In genomic region chr5:137192293-137192743, GRCh38 we compare ENCODE assay signal across 19 cellular contexts.
DNase-seq lines count a peak whose midpoint lies in the region; ATAC-seq and TF ChIP-seq lines count a peak whose summit lies in the region.
"Had no signal": no experiment of that assay in that cellular context is flagged by ENCODE, and none has a peak within 500 bp of the region (broad histone marks: within the 10 kb centered on the region; RNA-seq: fewer than 3 reads in every experiment).

No MANE protein-coding gene starts in this region.

- ATAC-seq in naive thymus-derived CD4-positive, alpha-beta T cell = peak; percentile 44
- ATAC-seq: right cardiac atrium, upper lobe of right lung had no signal

- H3K4me3 Mint-ChIP-seq in naive thymus-derived CD4-positive, alpha-beta T cell = no peak overlapping the region
- H3K4me3 Mint-ChIP-seq: CD4-positive, alpha-beta T cell; nephron had no signal

- peak; percentile 84 for DNase-seq in DMS53 (lab: John Stamatoyannopoulos, UW)
- peak; percentile 95 for DNase-seq in LNCaP clone FGC (ENCODE audit: low read depth)
- peak; percentile 5 for DNase-seq in astrocyte of the spinal cord (ENCODE audit: low read depth, low spot score)
- DNase-seq in naive thymus-derived CD4-positive, alpha-beta T cell = no peak
- no peak for DNase-seq in GOT3 (lab: John Stamatoyannopoulos, UW)
- no peak for DNase-seq in superior temporal gyrus (ENCODE audit: extremely low spot score)
- DNase-seq in esophagus squamous epithelium (lab: John Stamatoyannopoulos, UW) = no peak
- DNase-seq in activated CD8-positive, alpha-beta memory T cell treated with anti-CD3 and anti-CD28 coated beads, Interleukin-2, amount 50 U/mL, for 4 hours = no peak
- DNase-seq: activated CD8-positive, alpha-beta memory T cell treated with anti-CD3 and anti-CD28 coated beads for 24 hours; activated gamma-delta T cell treated with Interleukin-2 at 50 U/mL for 16 hours; caudate nucleus; CD4-positive, alpha-beta T cell; GDM1; hippocampal formation; NCI-H2171; right cardiac atrium; stimulated activated CD4-positive, alpha-beta T cell treated with anti-CD3 and anti-CD28 coated beads, Interleukin-4, amount 100 ng/mL, for 24 hours; upper lobe of right lung had no signal

- H3K36me3 ChIP-seq in naive thymus-derived CD4-positive, alpha-beta T cell (ENCODE audit: control insufficient read depth in 2 of 3, insufficient read depth in 3 of 3, low read length in 3 of 3) = no peaks in the 10 kb centered on the region
- no peaks in the 10 kb centered on the region for H3K36me3 ChIP-seq in esophagus squamous epithelium
- H3K36me3 ChIP-seq: upper lobe of right lung had no signal

- no peak for TF ChIP-seq POLR2A in esophagus squamous epithelium (IDR thresholded peaks at IDR 0.05)

- no peak for TF ChIP-seq CTCF in LNCaP clone FGC (IDR thresholded peaks at IDR 0.05; ENCODE audit: control insufficient read depth, extremely low read depth, insufficient read depth)
- no peak for TF ChIP-seq CTCF in astrocyte of the spinal cord (IDR thresholded peaks at IDR 0.05; ENCODE audit: low read depth, low read length)
- TF ChIP-seq CTCF in esophagus squamous epithelium (IDR thresholded peaks at IDR 0.05) = no peak

- 61 to 65% methylated on average over 3 of the region's 3 CpGs for WGBS in esophagus squamous epithelium, 2 donors

- peaks cover 0 to 18% (median 5%) of the 10 kb centered on the region in 5 donors for H3K27me3 Mint-ChIP-seq in naive thymus-derived CD4-positive, alpha-beta T cell

- H3K9me3 Mint-ChIP-seq in naive thymus-derived CD4-positive, alpha-beta T cell = peaks cover 0 to 6% (median 0%) of the 10 kb centered on the region in 11 donors
- H3K9me3 Mint-ChIP-seq: CD4-positive, alpha-beta T cell; nephron had no signal

- H3K27ac Mint-ChIP-seq in naive thymus-derived CD4-positive, alpha-beta T cell = no peak overlapping the region
- H3K27ac Mint-ChIP-seq: CD4-positive, alpha-beta T cell; nephron had no signal

- in situ Hi-C loops in astrocyte of the spinal cord (cut with HindIII; ENCODE audit: low sequenced_read_pairs) = no loop called here

- no peaks in the 10 kb centered on the region for H3K36me3 Mint-ChIP-seq in naive thymus-derived CD4-positive, alpha-beta T cell

- H3K27me3 ChIP-seq in naive thymus-derived CD4-positive, alpha-beta T cell (ENCODE audit: control insufficient read depth in 2 of 2, insufficient read depth in 2 of 2, low read length in 2 of 2) = no peaks in the 10 kb centered on the region
- no peaks in the 10 kb centered on the region for H3K27me3 ChIP-seq in esophagus squamous epithelium

- H3K4me1 Mint-ChIP-seq in naive thymus-derived CD4-positive, alpha-beta T cell = no peaks in the 10 kb centered on the region

- no peaks in the 10 kb centered on the region for H3K4me1 ChIP-seq in naive thymus-derived CD4-positive, alpha-beta T cell (ENCODE audit: control insufficient read depth in 2 of 2, insufficient read depth in 2 of 2, low read length in 2 of 2)
- H3K4me1 ChIP-seq in esophagus squamous epithelium = no peaks in the 10 kb centered on the region
- H3K4me1 ChIP-seq: upper lobe of right lung had no signal

- POLR2A ChIA-PET in naive thymus-derived CD4-positive, alpha-beta T cell (lab: Charles Lee) = no interaction called here

- no peaks in the 10 kb centered on the region for H3K9me3 ChIP-seq in naive thymus-derived CD4-positive, alpha-beta T cell (ENCODE audit: control insufficient read depth in 2 of 3, low read length in 3 of 3)
- no peaks in the 10 kb centered on the region for H3K9me3 ChIP-seq in esophagus squamous epithelium
- H3K9me3 ChIP-seq: upper lobe of right lung had no signal

- no peak overlapping the region for H3K27ac ChIP-seq in naive thymus-derived CD4-positive, alpha-beta T cell (ENCODE audit: low read depth, low read length)
- H3K27ac ChIP-seq in esophagus squamous epithelium = no peak overlapping the region
- H3K27ac ChIP-seq: upper lobe of right lung had no signal

- H3K4me3 ChIP-seq in LNCaP clone FGC (ENCODE audit: low read depth, low read length) (no peak overlapping the region), astrocyte of the spinal cord (ENCODE audit: low read depth, low read length) (no peak overlapping the region), esophagus squamous epithelium (no peak overlapping the region)
- H3K4me3 ChIP-seq in naive thymus-derived CD4-positive, alpha-beta T cell (ENCODE audit: low read length) = no peak overlapping the region
- H3K4me3 ChIP-seq: upper lobe of right lung had no signal

- CTCF ChIA-PET in naive thymus-derived CD4-positive, alpha-beta T cell (lab: Charles Lee) = no interaction called here

- intact Hi-C loops in naive thymus-derived CD4-positive, alpha-beta T cell (cut with micrococcal nuclease) = no loop called here
- intact Hi-C loops in esophagus squamous epithelium (cut with DNase I) = no loop called here

Comparison
In these comparisons a context has a peak if more than half of its experiments do, and no peak if none do; other contexts are left out.
1. DNase-seq: peak in DMS53 (single experiment), LNCaP clone FGC (single experiment) and astrocyte of the spinal cord (single experiment); none in naive thymus-derived CD4-positive, alpha-beta T cell (0 of 9), GOT3 (single experiment), superior temporal gyrus (single experiment), esophagus squamous epithelium (single experiment) and activated CD8-positive, alpha-beta memory T cell treated with anti-CD3 and anti-CD28 coated beads, Interleukin-2, amount 50 U/mL, for 4 hours (single experiment).